ENCODE assay signal across 19 cellular contexts in genomic region chr2:146776589-146776988, GRCh38.
"Had no signal": no experiment of that assay in that cellular context is flagged by ENCODE, and none has a peak within 500 bp of the region (broad histone marks: within the 10 kb centered on the region; RNA-seq: fewer than 3 reads in every experiment).

No MANE protein-coding gene starts in this region.

- DNase-seq: KBM-7, MV-4-11, NCI-H1092, NCI-H1436, NCI-H187, NCI-H2029, NCI-H2081 treated with DMSO at 0.1 percent for 48 hours, NCI-H2171, NCI-H226, NCI-H510A, NCI-H524 treated with DMSO at 0.1 percent for 48 hours, NCI-H69, NCI-H774, PC-3, Peyer's patch, SHP77 treated with DMSO at 0.1 percent for 48 hours had no signal

- H3K4me3 ChIP-seq: Peyer's patch, SJCRH30 had no signal

- ATAC-seq: PC-3, Right ventricle myocardium inferior, SK-N-SH treated with all-trans-retinoic acid at 6 μM for 48 hours had no signal
